In the genomic region with DNA sequence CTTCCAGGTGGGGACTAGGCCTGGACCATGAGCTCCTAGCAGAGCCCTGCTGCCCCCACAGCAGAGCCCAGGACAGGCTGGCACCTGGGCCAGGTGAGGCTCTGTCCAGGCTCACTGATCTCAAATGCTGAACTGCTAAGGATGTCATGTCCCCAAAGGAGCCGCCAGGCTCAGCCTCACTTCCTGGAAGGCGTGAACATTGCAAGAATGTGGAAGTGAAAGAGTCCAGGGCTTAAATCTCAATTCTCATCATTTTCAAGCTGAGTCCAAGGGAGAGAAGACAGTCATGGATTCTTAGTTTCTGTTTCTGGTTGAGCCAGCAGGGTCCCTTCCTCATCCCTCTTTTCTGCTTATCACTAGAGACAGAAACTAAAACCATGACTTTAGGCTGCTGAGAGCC, we compare ENCODE assay signal across 10 cellular contexts. TPM values are rescaled to one million over a fixed set of nuclear protein-coding genes. Genes with fewer than 3 reads are reported as not detected.
A peak's percentile ranks its signal among the peaks of the same experiment; 100 is the strongest.
DNase-seq lines count a peak whose midpoint lies in the region; ATAC-seq, FAIRE-seq and TF ChIP-seq lines count a peak whose summit lies in the region.
"Had no signal": no experiment of that assay in that cellular context is flagged by ENCODE, and none has a peak within 500 bp of the region (broad histone marks: within the 10 kb centered on the region; RNA-seq: fewer than 3 reads in every experiment).

No MANE protein-coding gene starts in this region.

- WGBS in GM12878 (ENCODE audit: insufficient coverage, insufficient replicate concordance, low lambda C conversion rate, missing lambda C conversion rate), result 4% methylated on average over 2 of the region's 2 CpGs

- H3K4me3 ChIP-seq in Karpas-422 (ENCODE audit: low read length), result no peak overlapping the region
- no peak overlapping the region; the same call in 1 of the 2 replicates for H3K4me3 ChIP-seq in GM12878
- H3K4me3 ChIP-seq: A549, psoas muscle had no signal

- peaks cover 0 to 10% of the 10 kb centered on the region in 2 donors for H3K27me3 Mint-ChIP-seq in stimulated activated naive B cell treated with anti-CD40 and anti-IgM and Interleukin-4, amounts not matched to agents 10 μg/mL and 1 μg/mL and 100 μg/mL, for 72 hours

- no peak for TF ChIP-seq EP300 in GM12878 (IDR thresholded peaks at IDR 0.05; ENCODE audit: borderline replicate concordance in 1 of 2, control insufficient read depth in 1 of 2, low read depth in 2 of 2, low read length in 2 of 2)

- H3K4me1 Mint-ChIP-seq in stimulated activated naive B cell treated with anti-CD40 and anti-IgM and Interleukin-4, amounts not matched to agents 10 μg/mL and 1 μg/mL and 100 μg/mL, for 72 hours, result peaks cover 19 to 44% of the 10 kb centered on the region in 2 donors

- no peaks in the 10 kb centered on the region for H3K9me3 Mint-ChIP-seq in stimulated activated naive B cell treated with anti-CD40 and anti-IgM and Interleukin-4, amounts not matched to agents 10 μg/mL and 1 μg/mL and 100 μg/mL, for 72 hours

- H2AFZ ChIP-seq in Karpas-422 (ENCODE audit: low read length) (no peak overlapping the region), GM12878 (ENCODE audit: control insufficient read depth, low read depth, low read length) (no peak overlapping the region; the same call in 1 of the 2 replicates)

- RAD21 ChIA-PET in GM12878 (lab: Charles Lee; ENCODE audit: unreplicated experiment), result no interaction called here

- intact Hi-C loops in GM12878 (cut with micrococcal nuclease; ENCODE audit: unreplicated experiment), result no loop called here

- H3K27ac Mint-ChIP-seq in stimulated activated naive B cell treated with anti-CD40 and anti-IgM and Interleukin-4, amounts not matched to agents 10 μg/mL and 1 μg/mL and 100 μg/mL, for 72 hours, result peak overlapping the region; percentile 88

- H3K4me2 ChIP-seq in Karpas-422 (ENCODE audit: low read depth, low read length, poor library complexity, severe bottlenecking) (peak overlapping the region; percentile 30), GM12878 (ENCODE audit: control insufficient read depth, insufficient read depth) (peak overlapping the region; percentile 56; the same call in 1 of the 2 replicates)
- H3K4me2 ChIP-seq: A549 had no signal

- H3K9ac ChIP-seq in Karpas-422 (ENCODE audit: low read length) (no peak overlapping the region), GM12878 (ENCODE audit: control insufficient read depth, insufficient read depth, low read length) (no peak overlapping the region)

- H3K27me3 ChIP-seq in Karpas-422 (ENCODE audit: low read length), result no peaks in the 10 kb centered on the region
- no peaks in the 10 kb centered on the region; a peak in 2 of 4 replicates for H3K27me3 ChIP-seq in GM12878 (replicated peaks in 1 of 2; ENCODE audit: control insufficient read depth in 2 of 2, insufficient read depth in 2 of 2, low read length in 1 of 2)

- in situ Hi-C loops in GM12878 (cut with MboI), result no loop called here

- H3K9me2 ChIP-seq in Karpas-422 (replicated peaks; ENCODE audit: insufficient read depth, low read length), result no peaks in the 10 kb centered on the region

- H3K27ac ChIP-seq in Karpas-422 (ENCODE audit: low read length), result no peak overlapping the region
- H3K27ac ChIP-seq in GM12878 (ENCODE audit: control insufficient read depth, insufficient read depth), result no peak overlapping the region
- H3K27ac ChIP-seq: A549, psoas muscle had no signal

- H3K36me3 Mint-ChIP-seq in stimulated activated naive B cell treated with anti-CD40 and anti-IgM and Interleukin-4, amounts not matched to agents 10 μg/mL and 1 μg/mL and 100 μg/mL, for 72 hours, result no peaks in the 10 kb centered on the region

- no peak for TF ChIP-seq RAD21 in GM12878 (IDR thresholded peaks at IDR 0.05; ENCODE audit: insufficient read depth, low read depth, low read length)

- peak; percentile 49 for DNase-seq in activated CD4-positive, alpha-beta T cell treated with anti-CD3 and anti-CD28 coated beads for 48 hours
- DNase-seq in activated CD4-positive, alpha-beta T cell treated with anti-CD3 and anti-CD28 coated beads, Interleukin-2, amount 50 U/mL, for 4 hours, result no peak
- DNase-seq in Karpas-422 (peak; percentile 79), GM12878 (ENCODE audit: low read depth, low spot score) (peak; percentile 19), NCI-H128 (lab: John Stamatoyannopoulos, UW; ENCODE audit: unreplicated experiment) (no peak), NCI-H446 treated with DMSO at 0.1 percent for 48 hours (lab: John Stamatoyannopoulos, UW) (no peak), D721Med (ENCODE audit: insufficient read length, low spot score) (no peak)
- DNase-seq in stimulated activated naive B cell treated with anti-CD40 and anti-IgM and Interleukin-4, amounts not matched to agents 10 μg/mL and 1 μg/mL and 100 μg/mL, for 72 hours, result peak; percentile 59

- SMC1A ChIA-PET in GM12878 (lab: Charles Lee; ENCODE audit: uncharacterized antibody, unreplicated experiment), result no interaction called here

- CTCF ChIA-PET in GM12878 (lab: Yijun Ruan, JAX), result interaction anchor here (1.2 kb wide), 1 partner anchor 41 kb away, joined by 3 read pairs; no protein-coding TSS in a partner anchor

- H3K36me3 ChIP-seq in Karpas-422 (ENCODE audit: insufficient read depth, low read length) (no peaks in the 10 kb centered on the region), GM12878 (ENCODE audit: control insufficient read depth in 2 of 2, insufficient read depth in 2 of 2, low read length in 1 of 2) (no peaks in the 10 kb centered on the region)

- TF ChIP-seq CTCF in GM12878 (IDR thresholded peaks at IDR 0.05 in 2 of 3, conservative IDR thresholded peaks at IDR 0.05 in 1 of 3; ENCODE audit: control insufficient read depth in 2 of 3, extremely low read depth in 1 of 3, insufficient read depth in 1 of 3, low read depth in 3 of 3, low read length in 3 of 3) (no peak), D721Med (IDR thresholded peaks at IDR 0.05; ENCODE audit: insufficient read depth, missing control alignments) (no peak)

- H3K4me1 ChIP-seq in Karpas-422 (ENCODE audit: low read length) (peaks cover 20% of the 10 kb centered on the region), GM12878 (ENCODE audit: control insufficient read depth, insufficient read depth, low read length) (peaks cover 15% of the 10 kb centered on the region)

- H3K4me3 Mint-ChIP-seq in stimulated activated naive B cell treated with anti-CD40 and anti-IgM and Interleukin-4, amounts not matched to agents 10 μg/mL and 1 μg/mL and 100 μg/mL, for 72 hours, result peak overlapping the region; percentile 66 to 74

- H3K9me3 ChIP-seq in Karpas-422 (ENCODE audit: low read length) (no peaks in the 10 kb centered on the region), GM12878 (replicated peaks; ENCODE audit: control insufficient read depth, insufficient read depth, low read length) (no peaks in the 10 kb centered on the region; the same call in 2 of the 3 replicates)
- H3K9me3 ChIP-seq: A549, psoas muscle had no signal

- FAIRE-seq in GM12878 (lab: Jason Lieb, UNC), result peak; percentile 54
- no peak for FAIRE-seq in D721Med (lab: Jason Lieb, UNC)
- FAIRE-seq: A549 had no signal

- H3K79me2 ChIP-seq in Karpas-422 (ENCODE audit: low read length), result no peaks in the 10 kb centered on the region
- H3K79me2 ChIP-seq in GM12878 (ENCODE audit: control insufficient read depth, insufficient read depth, low read length), result no peaks in the 10 kb centered on the region

- ATAC-seq in GM12878, result peak; percentile 92
- ATAC-seq in stimulated activated naive B cell treated with anti-CD40 and anti-IgM and Interleukin-4, amounts not matched to agents 10 μg/mL and 1 μg/mL and 100 μg/mL, for 72 hours (replicated peaks), result peak; percentile 87 to 92
- ATAC-seq: A549, psoas muscle had no signal

- POLR2A ChIA-PET in GM12878 (lab: Charles Lee), result no interaction called here

- TF ChIP-seq POLR2A in GM12878 (IDR thresholded peaks at IDR 0.05; ENCODE audit: low read depth, low read length), result no peak

- H4K20me1 ChIP-seq in Karpas-422 (ENCODE audit: insufficient read depth, low read depth, low read length) (no peaks in the 10 kb centered on the region), GM12878 (ENCODE audit: control insufficient read depth, insufficient read depth) (no peaks in the 10 kb centered on the region)

- no TSS peak for BruUV-seq in GM12878 (replicated peaks; lab: Mats Ljungman, UMichigan)

RNA-seq across cellular contexts. Expression of a gene that starts 5.0 kb away (rescaled TPM):
- not detected in 2 replicates for total RNA-seq in Karpas-422 (2014; rRNA removed; shearing (Covaris generic); ENCODE audit: low replicate concordance)
- not detected in 2 replicates for total RNA-seq in GM12878 (2013; cell fraction: nucleolus; rRNA removed)
- total RNA-seq in GM12878 (2014; rRNA removed) (not detected in 2 replicates), GM12878 (2014; rRNA removed; fragmentation: Illumina TruSeq; extraction: Trizol) (not detected in 2 replicates), GM12878 (2021) (not detected in 2 replicates)
- polyA plus RNA-seq in GM12878 (2011; ENCODE audit: low read depth), result not detected
- polyA plus RNA-seq in GM12878 (2011; rRNA removed) (not detected in 2 replicates), GM12878 (2014; fragmentation: Illumina TruSeq; extraction: Trizol) (not detected in 2 replicates), GM12878 (2014; fragmentation: Nextera tagmentation; extraction: Ambion mirVana) (not detected), GM12878 (2014; rRNA removed) (not detected in 2 replicates), GM12878 (2016; fragmentation: Nextera tagmentation; extraction: Ambion mirVana) (not detected)
- not detected in 2 replicates for polyA plus RNA-seq in GM12878 (2011; cell fraction: cytosol; rRNA removed)
- polyA plus RNA-seq in GM12878 (2011; cell fraction: nucleus; rRNA removed), result not detected in 2 replicates
- polyA plus RNA-seq in GM12878 (2012), result not detected in 2 replicates
- polyA minus RNA-seq in GM12878 (2011; rRNA and poly(A)+ RNA removed), result not detected in 2 replicates
- polyA minus RNA-seq in GM12878 (2011; cell fraction: cytosol; rRNA and poly(A)+ RNA removed), result not detected in 2 replicates
- polyA minus RNA-seq in GM12878 (2011; cell fraction: nucleus; rRNA and poly(A)+ RNA removed), result not detected in 2 replicates
- total RNA-seq: psoas muscle had no signal
- polyA plus RNA-seq: A549 had no signal

RNA-seq across cellular contexts. Expression of a gene that starts 36.3 kb away (rescaled TPM):
- total RNA-seq in Karpas-422 (2014; rRNA removed; shearing (Covaris generic); ENCODE audit: low replicate concordance), result not detected in 2 replicates
- total RNA-seq in GM12878 (2013; cell fraction: nucleolus; rRNA removed), result not detected in 2 replicates
- total RNA-seq in GM12878 (2014; rRNA removed), result 0.05 and 0.11 TPM in 2 replicates
- total RNA-seq in GM12878 (2014; rRNA removed; fragmentation: Illumina TruSeq; extraction: Trizol), result not detected in 2 replicates
- 0.26 TPM in 1 of 2 replicates, not detected in the other for total RNA-seq in GM12878 (2021)
- not detected for polyA plus RNA-seq in GM12878 (2011; ENCODE audit: low read depth)
- 0.06 TPM in 1 of 2 replicates, not detected in the other for polyA plus RNA-seq in GM12878 (2011; rRNA removed)
- 0.08 TPM in 1 of 2 replicates, not detected in the other for polyA plus RNA-seq in GM12878 (2011; cell fraction: cytosol; rRNA removed)
- 0.04 and 0.18 TPM in 2 replicates for polyA plus RNA-seq in GM12878 (2011; cell fraction: nucleus; rRNA removed)
- polyA plus RNA-seq in GM12878 (2012), result not detected in 2 replicates
- polyA plus RNA-seq in GM12878 (2014; fragmentation: Illumina TruSeq; extraction: Trizol), result 0.04 TPM in 1 of 2 replicates, not detected in the other
- not detected for polyA plus RNA-seq in GM12878 (2014; fragmentation: Nextera tagmentation; extraction: Ambion mirVana)
- polyA plus RNA-seq in GM12878 (2014; rRNA removed), result not detected in 2 replicates
- not detected for polyA plus RNA-seq in GM12878 (2016; fragmentation: Nextera tagmentation; extraction: Ambion mirVana)
- not detected in 2 replicates for polyA minus RNA-seq in GM12878 (2011; rRNA and poly(A)+ RNA removed)
- not detected in 2 replicates for polyA minus RNA-seq in GM12878 (2011; cell fraction: cytosol; rRNA and poly(A)+ RNA removed)
- polyA minus RNA-seq in GM12878 (2011; cell fraction: nucleus; rRNA and poly(A)+ RNA removed), result not detected in 2 replicates
- polyA plus RNA-seq: A549 had no signal

RNA-seq across cellular contexts. Expression of a gene that starts 36.4 kb away (rescaled TPM):
- not detected in 2 replicates for total RNA-seq in Karpas-422 (2014; rRNA removed; shearing (Covaris generic); ENCODE audit: low replicate concordance)
- 0.52 and 0.76 TPM in 2 replicates for total RNA-seq in GM12878 (2013; cell fraction: nucleolus; rRNA removed)
- total RNA-seq in GM12878 (2014; rRNA removed) (not detected in 2 replicates), GM12878 (2014; rRNA removed; fragmentation: Illumina TruSeq; extraction: Trizol) (not detected in 2 replicates), GM12878 (2021) (not detected in 2 replicates)
- not detected for polyA plus RNA-seq in GM12878 (2011; ENCODE audit: low read depth)
- polyA plus RNA-seq in GM12878 (2011; rRNA removed) (0.09 TPM in 1 of 2 replicates, not detected in the other), GM12878 (2014; fragmentation: Illumina TruSeq; extraction: Trizol) (not detected in 2 replicates), GM12878 (2014; fragmentation: Nextera tagmentation; extraction: Ambion mirVana) (not detected), GM12878 (2014; rRNA removed) (0.08 TPM in 1 of 2 replicates, not detected in the other), GM12878 (2016; fragmentation: Nextera tagmentation; extraction: Ambion mirVana) (under 1 TPM in 1 of 2 experiments, not detected in 1; 0.08 TPM)
- 0.08 and 0.22 TPM in 2 replicates for polyA plus RNA-seq in GM12878 (2011; cell fraction: cytosol; rRNA removed)
- 1.0 and 1.5 TPM in 2 replicates for polyA plus RNA-seq in GM12878 (2011; cell fraction: nucleus; rRNA removed)
- polyA plus RNA-seq in GM12878 (2012), result not detected in 2 replicates
- not detected in 2 replicates for polyA minus RNA-seq in GM12878 (2011; rRNA and poly(A)+ RNA removed)
- polyA minus RNA-seq in GM12878 (2011; cell fraction: cytosol; rRNA and poly(A)+ RNA removed), result not detected in 2 replicates
- polyA minus RNA-seq in GM12878 (2011; cell fraction: nucleus; rRNA and poly(A)+ RNA removed), result 0.12 TPM in 1 of 2 replicates, not detected in the other
- polyA plus RNA-seq: A549 had no signal

Comparison
In these comparisons a context has a peak if more than half of its experiments do, and no peak if none do; other contexts are left out.
1. DNase-seq: peak in activated CD4-positive, alpha-beta T cell treated with anti-CD3 and anti-CD28 coated beads for 48 hours (single experiment), Karpas-422 (single experiment), GM12878 (single experiment) and stimulated activated naive B cell treated with anti-CD40 and anti-IgM and Interleukin-4, amounts not matched to agents 10 μg/mL and 1 μg/mL and 100 μg/mL, for 72 hours (single experiment); none in activated CD4-positive, alpha-beta T cell treated with anti-CD3 and anti-CD28 coated beads, Interleukin-2, amount 50 U/mL, for 4 hours (0 of 2), NCI-H128 (single experiment), NCI-H446 treated with DMSO at 0.1 percent for 48 hours (single experiment) and D721Med (single experiment).